In genomic region chr11:73981051-73981805, GRCh38 we compare ENCODE assay signal across 1 cellular context.
A peak's percentile ranks its signal among the peaks of the same experiment; 100 is the strongest.
TF ChIP-seq lines count a peak whose summit lies in the region.

No MANE protein-coding gene starts in this region.

TF ChIP-seq in K562, 482 proteins besides CTCF, POLR2A, EP300 and RAD21:
- TF ChIP-seq NR2C2 (CRISPR knock-in tag; IDR thresholded peaks at IDR 0.05), result no peak
- no peak for TF ChIP-seq NR2C2 (tag; IDR thresholded peaks at IDR 0.05)
- TF ChIP-seq ZNF830 (CRISPR knock-in tag; IDR thresholded peaks at IDR 0.05), result no peak
- no peak for TF ChIP-seq ZNF507 (tag; conservative IDR thresholded peaks at IDR 0.05)
- no peak for TF ChIP-seq EWSR1 (IDR thresholded peaks at IDR 0.05; ENCODE audit: borderline replicate concordance, low read depth, partially characterized antibody)
- no peak for TF ChIP-seq POLR2AphosphoS2 (IDR thresholded peaks at IDR 0.05; ENCODE audit: low read length)
- no peak for TF ChIP-seq JUNB (CRISPR knock-in tag; conservative IDR thresholded peaks at IDR 0.05)
- TF ChIP-seq SIN3B (IDR thresholded peaks at IDR 0.05; ENCODE audit: low read depth), result no peak
- 0 out of 2 replicates have a peak, but pooled peaks have one; percentile 13 for TF ChIP-seq ZBTB33 (CRISPR knock-in tag; IDR thresholded peaks at IDR 0.05)
- no peak for TF ChIP-seq NCOR1 (IDR thresholded peaks at IDR 0.05)
- TF ChIP-seq RBM14 (IDR thresholded peaks at IDR 0.05; ENCODE audit: borderline replicate concordance, insufficient read depth, low read depth, low read length), result no peak
- no peak for TF ChIP-seq ETS1 (conservative IDR thresholded peaks at IDR 0.05; ENCODE audit: control insufficient read depth, low read depth, low read length)
- no peak for TF ChIP-seq PHTF2 (CRISPR knock-in tag; IDR thresholded peaks at IDR 0.05)
- TF ChIP-seq MEF2D (tag; conservative IDR thresholded peaks at IDR 0.05; ENCODE audit: low read depth), result no peak
- peak; percentile 43; the same call in 1 of the 2 replicates for TF ChIP-seq ZBTB43 (CRISPR knock-in tag; IDR thresholded peaks at IDR 0.05)
- TF ChIP-seq RBBP5 (IDR thresholded peaks at IDR 0.05; ENCODE audit: borderline replicate concordance, insufficient read depth, low read length, poor library complexity, severe bottlenecking), result peak; percentile 11
- no peak for TF ChIP-seq GATA2 (CRISPR knock-in tag; IDR thresholded peaks at IDR 0.05)
- TF ChIP-seq ZNF592 (IDR thresholded peaks at IDR 0.05), result no peak
- peak; percentile 91 for TF ChIP-seq ZKSCAN1 (IDR thresholded peaks at IDR 0.05; ENCODE audit: low read depth, low read length)
- no peak for TF ChIP-seq FIP1L1 (IDR thresholded peaks at IDR 0.05; ENCODE audit: low read depth, low read length, poor library complexity, severe bottlenecking)
- no peak for TF ChIP-seq MAFG (tag; conservative IDR thresholded peaks at IDR 0.05)
- TF ChIP-seq TEAD4 (IDR thresholded peaks at IDR 0.05; ENCODE audit: low read length), result no peak
- TF ChIP-seq TEAD4 (CRISPR knock-in tag; IDR thresholded peaks at IDR 0.05; ENCODE audit: borderline replicate concordance), result no peak
- TF ChIP-seq ZBTB7A (IDR thresholded peaks at IDR 0.05; ENCODE audit: borderline replicate concordance, control insufficient read depth, low read depth, low read length), result peak; percentile 3; the same call in 1 of the 2 replicates
- no peak for TF ChIP-seq XRCC5 (IDR thresholded peaks at IDR 0.05; ENCODE audit: low read depth, low read length)
- no peak for TF ChIP-seq COPS2 (conservative IDR thresholded peaks at IDR 0.05)
- no peak for TF ChIP-seq ARHGAP35 (IDR thresholded peaks at IDR 0.05; ENCODE audit: partially characterized antibody)
- TF ChIP-seq E2F5 (CRISPR knock-in tag; IDR thresholded peaks at IDR 0.05), result no peak
- no peak for TF ChIP-seq MTA3 (IDR thresholded peaks at IDR 0.05; ENCODE audit: borderline replicate concordance)
- TF ChIP-seq PHB2 (IDR thresholded peaks at IDR 0.05; ENCODE audit: low read depth), result no peak
- TF ChIP-seq TRIM28 (IDR thresholded peaks at IDR 0.05), result no peak
- no peak for TF ChIP-seq CEBPG (CRISPR knock-in tag; IDR thresholded peaks at IDR 0.05)
- TF ChIP-seq CEBPG (tag; conservative IDR thresholded peaks at IDR 0.05 in 1 of 2, IDR thresholded peaks at IDR 0.05 in 1 of 2), result no peak
- TF ChIP-seq FOXK1 (CRISPR knock-in tag; IDR thresholded peaks at IDR 0.05; ENCODE audit: borderline replicate concordance), result 0 out of 2 replicates have a peak, but pooled peaks have one; percentile 64
- no peak for TF ChIP-seq CEBPB (tag; IDR thresholded peaks at IDR 0.05)
